8 cellular contexts compared by ENCODE assay signal in genomic region chr2:119365436-119365835, GRCh38. TPM values are rescaled to one million over a fixed set of nuclear protein-coding genes. Genes with fewer than 3 reads are reported as not detected.
A peak's percentile ranks its signal among the peaks of the same experiment; 100 is the strongest.
DNase-seq lines count a peak whose midpoint lies in the region; ATAC-seq and TF ChIP-seq lines count a peak whose summit lies in the region.

No MANE protein-coding gene starts in this region.

- POLR2A ChIA-PET in A673 (lab: Charles Lee; ENCODE audit: low non-redundant PET), result interaction anchor here (1.3 kb wide), 1 partner anchor 145 kb away, joined by 3 read pairs; no protein-coding TSS in a partner anchor

- no peak for TF ChIP-seq CTCF in A673 (conservative IDR thresholded peaks at IDR 0.05; ENCODE audit: low read depth, low read length)
- no peak for TF ChIP-seq CTCF in HFFc6 (IDR thresholded peaks at IDR 0.05)
- TF ChIP-seq CTCF in brain microvascular endothelial cell (IDR thresholded peaks at IDR 0.05; ENCODE audit: low read depth, low read length, missing control alignments), result no peak

- H3K9me3 ChIP-seq in A673 (ENCODE audit: low read depth, low read length, poor library complexity, severe bottlenecking) (no peaks in the 10 kb centered on the region), mucosa of rectum (ENCODE audit: control insufficient read depth in 2 of 2, low read length in 2 of 2) (no peaks in the 10 kb centered on the region)

- no peak for ATAC-seq in GM21528 (IDR thresholded peaks at IDR 0.05; ENCODE audit: low FRiP score, unreplicated experiment)

- peak overlapping the region; percentile 80 for H3K27ac Mint-ChIP-seq in HFFc6

- H3K27me3 Mint-ChIP-seq in HFFc6 (ENCODE audit: insufficient read depth), result no peaks in the 10 kb centered on the region; the same call in 1 of the 2 replicates

- no peaks in the 10 kb centered on the region for H3K9me3 Mint-ChIP-seq in HFFc6

- peaks cover 25% of the 10 kb centered on the region for H3K36me3 ChIP-seq in A673 (ENCODE audit: insufficient read depth, low read length, poor library complexity, severe bottlenecking)
- peaks cover 20% of the 10 kb centered on the region for H3K36me3 ChIP-seq in brain microvascular endothelial cell (replicated peaks)
- H3K36me3 ChIP-seq in mucosa of rectum (ENCODE audit: control insufficient read depth in 2 of 2, insufficient read depth in 2 of 2, low read length in 2 of 2), result peaks cover 15 to 21% of the 10 kb centered on the region in 2 donors

- H3K9ac ChIP-seq in mucosa of rectum (ENCODE audit: low read depth in 1 of 2, low read length in 2 of 2), result peak overlapping the region in 1 of 2 donors; percentile 95

- H3K4me1 ChIP-seq in A673 (ENCODE audit: insufficient read depth, low read length, poor library complexity, severe bottlenecking) (peaks cover 11% of the 10 kb centered on the region), mucosa of rectum (ENCODE audit: control insufficient read depth in 2 of 2, insufficient read depth in 2 of 2, low read length in 2 of 2) (peaks cover 20 to 31% of the 10 kb centered on the region in 2 donors)

- peaks cover 28% of the 10 kb centered on the region for H3K4me1 Mint-ChIP-seq in HFFc6 (ENCODE audit: low read depth)

- H3K4me3 ChIP-seq in A673 (ENCODE audit: low read depth, low read length, poor library complexity, severe bottlenecking), result peak overlapping the region; percentile 66
- H3K4me3 ChIP-seq in brain microvascular endothelial cell (ENCODE audit: low read depth, low read length), result peak overlapping the region; percentile 94
- peak overlapping the region; percentile 93 to 99 for H3K4me3 ChIP-seq in mucosa of rectum (ENCODE audit: low read length in 2 of 2)

- intact Hi-C loops in A673 (cut with micrococcal nuclease; ENCODE audit: unreplicated experiment), result no loop called here

- H3K27ac ChIP-seq in A673 (ENCODE audit: low read depth, low read length, poor library complexity, severe bottlenecking), result peak overlapping the region; percentile 85
- no peak overlapping the region for H3K27ac ChIP-seq in brain microvascular endothelial cell
- no peak overlapping the region for H3K27ac ChIP-seq in mucosa of rectum (ENCODE audit: low read depth in 2 of 2, low read length in 2 of 2)

- H3K36me3 Mint-ChIP-seq in HFFc6 (ENCODE audit: low read depth), result peaks cover 19% of the 10 kb centered on the region

- peak overlapping the region; percentile 97 for H3K4me3 Mint-ChIP-seq in HFFc6

- CTCF ChIA-PET in A673 (lab: Charles Lee), result no interaction called here

- H3K27me3 ChIP-seq in A673 (replicated peaks; ENCODE audit: insufficient read depth, low read depth, low read length, poor library complexity) (no peaks in the 10 kb centered on the region), brain microvascular endothelial cell (replicated peaks) (no peaks in the 10 kb centered on the region), mucosa of rectum (ENCODE audit: control insufficient read depth in 2 of 2, insufficient read depth in 2 of 2, low read length in 2 of 2) (no peaks in the 10 kb centered on the region)

- DNase-seq in A673 (ENCODE audit: low spot score) (no peak), HFFc6 (no peak), brain microvascular endothelial cell (no peak), NCI-H345 treated with DMSO at 0.1 percent for 48 hours (lab: John Stamatoyannopoulos, UW; ENCODE audit: unreplicated experiment) (no peak), dedifferentiated amniotic fluid mesenchymal stem cell (ENCODE audit: extremely low spot score) (no peak), Kasumi-1 (lab: John Stamatoyannopoulos, UW) (no peak)

- in situ Hi-C loops in brain microvascular endothelial cell (cut with HindIII; ENCODE audit: low pct_ligation_motif_present, low sequenced_read_pairs), result no loop called here

- no TSS peak for BruUV-seq in A673 (replicated peaks; lab: Mats Ljungman, UMichigan)

RNA-seq across cellular contexts. Expression of gene C2orf76, which starts 1.2 kb away (rescaled TPM):
- 11.1 and 13.4 TPM in 2 replicates for total RNA-seq in A673 (2021)
- total RNA-seq in HFFc6 (2021; fragmentation: NEBNext Ultra II Directional; extraction: Animal tissue kit (Norgen Biotek cat#: 25700)), result 10 to 100 TPM in 2 of 6 experiments, 1 to 10 TPM in 4; 6.6 to 10.5 (median 8.9) TPM

RNA-seq across cellular contexts. Expression of gene DBI, which starts 1.3 kb away (rescaled TPM):
- total RNA-seq in A673 (2021), result 215 and 230 TPM in 2 replicates
- total RNA-seq in HFFc6 (2021; fragmentation: NEBNext Ultra II Directional; extraction: Animal tissue kit (Norgen Biotek cat#: 25700)), result 100 to 1,000 TPM in 3 of 6 experiments, 10 to 100 TPM in 3; 76.6 to 139 (median 101) TPM
